Comparison of ENCODE assay signal across 8 cellular contexts in genomic region chr5:472656-473343, GRCh38. TPM values are rescaled to one million over a fixed set of nuclear protein-coding genes. Genes with fewer than 3 reads are reported as not detected.
DNase-seq lines count a peak whose midpoint lies in the region; ATAC-seq and TF ChIP-seq lines count a peak whose summit lies in the region.

No MANE protein-coding gene starts in this region.

- H3K4me1 ChIP-seq in BLaER1 treated with 17β-estradiol and CSF1 and Interleukin-3, amounts not matched to agents 10 nM and 100 nM, result peaks cover 28 to 59% (median 46%) of the 10 kb centered on the region in 10 experiments

- peak; percentile 98 for DNase-seq in GM19240 (ENCODE audit: insufficient read length, low spot score)
- DNase-seq in NCI-H526 treated with DMSO at 0.1 percent for 48 hours (lab: John Stamatoyannopoulos, UW), result peak; percentile 52
- DNase-seq in activated CD4-positive, alpha-beta T cell treated with anti-CD3 and anti-CD28 coated beads, Interleukin-2, amount 50 U/mL, for 48 hours, result peak; percentile 90 to 91
- DNase-seq in dorsolateral prefrontal cortex, result peak; percentile 66 to 94 (median 80)
- DNase-seq in lower leg skin (ENCODE audit: low spot score in 2 of 2), result peak; percentile 73 to 96
- DNase-seq in stimulated activated CD4-positive, alpha-beta T cell treated with anti-CD3 and anti-CD28 coated beads, Interleukin-4, amount 100 ng/mL, for 4 hours, result peak; percentile 87 to 95

- H3K27ac ChIP-seq in BLaER1 treated with 17β-estradiol and CSF1 and Interleukin-3, amounts not matched to agents 10 nM and 100 nM, result peak overlapping the region; percentile 63 to 94 (median 90)
- peak overlapping the region in 55 of 59 donors; percentile 18 to 93 (median 79) for H3K27ac ChIP-seq in dorsolateral prefrontal cortex

- H3K9ac ChIP-seq in BLaER1 treated with 17β-estradiol and CSF1 and Interleukin-3, amounts not matched to agents 10 nM and 100 nM, result peak overlapping the region; percentile 79 to 96 (median 90)

- TF ChIP-seq POLR2A in lower leg skin (IDR thresholded peaks at IDR 0.05), result no peak

- ATAC-seq in HG03442 (IDR thresholded peaks at IDR 0.05; ENCODE audit: unreplicated experiment), result peak; percentile 61

- H4K20me1 ChIP-seq in BLaER1 treated with 17β-estradiol and CSF1 and Interleukin-3, amounts not matched to agents 10 nM and 100 nM, result peaks cover 27 to 78% (median 61%) of the 10 kb centered on the region in 11 experiments; a peak in 20 of 22 replicates

- peak overlapping the region; percentile 69 to 88 (median 80) for H3K4me3 ChIP-seq in BLaER1 treated with 17β-estradiol and CSF1 and Interleukin-3, amounts not matched to agents 10 nM and 100 nM
- H3K4me3 ChIP-seq in dorsolateral prefrontal cortex, result peak overlapping the region; percentile 76 to 99 (median 89)
- H3K4me3 ChIP-seq in lower leg skin (ENCODE audit: low read depth, poor library complexity, severe bottlenecking), result peak overlapping the region; percentile 69

- H3K27me3 ChIP-seq in BLaER1 treated with 17β-estradiol and CSF1 and Interleukin-3, amounts not matched to agents 10 nM and 100 nM, result peaks cover 40 to 47% (median 46%) of the 10 kb centered on the region in 11 experiments
- peaks cover 0 to 31% (median 0%) of the 10 kb centered on the region in 45 donors for H3K27me3 ChIP-seq in dorsolateral prefrontal cortex

- TF ChIP-seq CTCF in dorsolateral prefrontal cortex (IDR thresholded peaks at IDR 0.05 in 54 of 56, conservative IDR thresholded peaks at IDR 0.05 in 2 of 56; ENCODE audit: low read depth in 1 of 56, partially characterized antibody in 56 of 56), result peak in 1 of 56 donors; percentile 6
- TF ChIP-seq CTCF in lower leg skin (IDR thresholded peaks at IDR 0.05), result no peak

- 1% methylated on average over 15 to 68 of the region's 106 CpGs for WGBS in lower leg skin, 2 donors

- intact Hi-C loops in dorsolateral prefrontal cortex (cut with DNase I), result loop anchor here (2.0 to 10.0 kb wide), 7 partner anchors 24 to 872 kb away; partner anchors contain the start of genes BRD9 (in 2 of the 2), CEP72 (in 2 of the 2), TRIP13 (in 2 of the 2) and CLPTM1L (in 1 of the 2)
- intact Hi-C loops in lower leg skin (cut with DNase I; ENCODE audit: low total_unique reads), result no loop called here

- H3K9me3 ChIP-seq in BLaER1 treated with 17β-estradiol and CSF1 and Interleukin-3, amounts not matched to agents 10 nM and 100 nM (replicated peaks in 1 of 11), result no peaks in the 10 kb centered on the region

- H3K4me2 ChIP-seq in BLaER1 treated with 17β-estradiol and CSF1 and Interleukin-3, amounts not matched to agents 10 nM and 100 nM, result peak overlapping the region; percentile 96 to 100 (median 100)

- H3K36me3 ChIP-seq in BLaER1 treated with 17β-estradiol and CSF1 and Interleukin-3, amounts not matched to agents 10 nM and 100 nM, result peaks cover 18 to 31% (median 28%) of the 10 kb centered on the region in 11 experiments; a peak in 21 of 22 replicates

RNA-seq across cellular contexts. Expression of gene EXOC3, which starts 29.8 kb away (rescaled TPM):
- total RNA-seq in dorsolateral prefrontal cortex (100 to 1,000 TPM in 4 of 120 experiments, 10 to 100 TPM in 116; 50.6 to 107 (median 77.8) TPM), lower leg skin (10 to 100 TPM; 49.5 to 87.5 (median 59.0) TPM)

RNA-seq across cellular contexts. Expression of gene SLC9A3, which starts 51.4 kb away (rescaled TPM):
- total RNA-seq in dorsolateral prefrontal cortex, result 1 to 10 TPM in 101 of 120 experiments, under 1 TPM in 19; 0.63 to 2.5 (median 1.4) TPM
- total RNA-seq in lower leg skin, result 1 to 10 TPM; 4.8 to 7.1 (median 5.8) TPM

Comparison
In these comparisons a context has a peak if more than half of its experiments do, and no peak if none do; other contexts are left out.
1. Peak in every context shown above with its lines: DNase-seq, ATAC-seq, H3K4me3 ChIP-seq and H3K27ac ChIP-seq.